9 cellular contexts compared by ENCODE assay signal in the genomic region with DNA sequence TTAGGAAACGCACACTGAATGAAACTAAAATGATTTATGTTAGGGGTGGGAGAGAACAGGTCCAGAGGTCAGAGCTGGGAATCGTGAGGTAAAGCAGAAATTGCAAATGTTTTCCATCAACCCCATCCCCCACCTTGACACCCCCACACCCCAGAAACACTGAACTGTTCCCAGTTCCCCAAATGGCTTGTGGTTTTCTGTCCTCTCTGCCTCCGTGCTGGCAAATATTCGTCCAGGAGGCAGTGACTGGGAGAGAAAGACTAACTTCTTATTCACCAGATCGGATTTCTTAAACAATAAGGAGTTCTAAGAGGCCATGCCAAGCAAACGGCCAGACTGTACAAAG. TPM values are rescaled to one million over a fixed set of nuclear protein-coding genes. Genes with fewer than 3 reads are reported as not detected.
A peak's percentile ranks its signal among the peaks of the same experiment; 100 is the strongest.
DNase-seq lines count a peak whose midpoint lies in the region; ATAC-seq and TF ChIP-seq lines count a peak whose summit lies in the region.
"Had no signal": no experiment of that assay in that cellular context is flagged by ENCODE, and none has a peak within 500 bp of the region (broad histone marks: within the 10 kb centered on the region; RNA-seq: fewer than 3 reads in every experiment).

No MANE protein-coding gene starts in this region.

- CTCF ChIA-PET in HEK293 (lab: Yijun Ruan, JAX): interaction anchor here (1.5 kb wide), 1 partner anchor 15 kb away, joined by 4 read pairs; no protein-coding TSS in a partner anchor

- no peaks in the 10 kb centered on the region for H3K9me3 Mint-ChIP-seq in activated T-helper 1 cell treated with anti-CD3 and anti-CD28 coated beads, Interleukin-12 subunit alpha, Interleukin-12 subunit beta, Interleukin-2, Interleukin-4 antibody, amounts not matched to agents 30 ng/mL and 10 ng/mL and 1 ng/mL, durations not matched to agents 14 hours and 24 hours and 36 hours

- peaks cover 7% of the 10 kb centered on the region for H3K36me3 Mint-ChIP-seq in activated T-helper 1 cell treated with anti-CD3 and anti-CD28 coated beads, Interleukin-12 subunit alpha, Interleukin-12 subunit beta, Interleukin-2, Interleukin-4 antibody, amounts not matched to agents 30 ng/mL and 10 ng/mL and 1 ng/mL, durations not matched to agents 14 hours and 24 hours and 36 hours (ENCODE audit: low read depth)

- H3K4me3 ChIP-seq in HEK293 (ENCODE audit: low read depth, low read length) (peak overlapping the region; percentile 69), iPS DF 6.9 (ENCODE audit: low read length) (peak overlapping the region; percentile 73; the same call in 1 of the 2 replicates), spleen (peak overlapping the region; percentile 72 to 89 (median 76))

- no peak for TF ChIP-seq POLR2A in spleen (IDR thresholded peaks at IDR 0.05)

- H3K36me3 ChIP-seq in HEK293 (ENCODE audit: control insufficient read depth in 2 of 2, insufficient read depth in 1 of 2, low read length in 2 of 2) (no peaks in the 10 kb centered on the region), iPS DF 6.9 (ENCODE audit: control insufficient read depth, insufficient read depth, low read length) (no peaks in the 10 kb centered on the region), spleen (peaks cover 0 to 24% (median 3%) of the 10 kb centered on the region in 6 donors)

- H3K27me3 ChIP-seq in iPS DF 6.9 (ENCODE audit: control insufficient read depth, insufficient read depth, low read length) (no peaks in the 10 kb centered on the region), spleen (replicated peaks in 1 of 7) (no peaks in the 10 kb centered on the region)

- peak overlapping the region; percentile 87 for H3K4me3 Mint-ChIP-seq in activated T-helper 1 cell treated with anti-CD3 and anti-CD28 coated beads, Interleukin-12 subunit alpha, Interleukin-12 subunit beta, Interleukin-2, Interleukin-4 antibody, amounts not matched to agents 30 ng/mL and 10 ng/mL and 1 ng/mL, durations not matched to agents 14 hours and 24 hours and 36 hours

- no peak for ATAC-seq in HG02973 (IDR thresholded peaks at IDR 0.05; ENCODE audit: unreplicated experiment)

- H3K27ac ChIP-seq in HEK293 (ENCODE audit: extremely low read depth, low read depth, low read length): peak overlapping the region; percentile 61; the same call in 1 of the 2 replicates
- no peak overlapping the region for H3K27ac ChIP-seq in iPS DF 6.9 (ENCODE audit: low read length)
- H3K27ac ChIP-seq in spleen: peak overlapping the region; percentile 76 to 93 (median 90)

- DNase-seq in activated T-helper 1 cell treated with anti-CD3 and anti-CD28 coated beads, Interleukin-12 subunit alpha, Interleukin-12 subunit beta, Interleukin-2, Interleukin-4 antibody, amounts not matched to agents 30 ng/mL and 10 ng/mL and 1 ng/mL, durations not matched to agents 14 hours and 24 hours and 36 hours (ENCODE audit: low spot score): no peak
- DNase-seq in iPS DF 6.9 (ENCODE audit: low read depth, low spot score) (no peak), spleen (no peak), SHP77 treated with DMSO at 0.1 percent for 48 hours (lab: John Stamatoyannopoulos, UW) (no peak), DMS 273 treated with DMSO at 0.1 percent for 48 hours (lab: John Stamatoyannopoulos, UW) (no peak), HT-29 (ENCODE audit: low spot score) (no peak)
- DNase-seq: cortex of kidney had no signal

- peak overlapping the region; percentile 73 for H3K27ac Mint-ChIP-seq in activated T-helper 1 cell treated with anti-CD3 and anti-CD28 coated beads, Interleukin-12 subunit alpha, Interleukin-12 subunit beta, Interleukin-2, Interleukin-4 antibody, amounts not matched to agents 30 ng/mL and 10 ng/mL and 1 ng/mL, durations not matched to agents 14 hours and 24 hours and 36 hours

- POLR2A ChIA-PET in HEK293 (lab: Yijun Ruan, JAX): interaction anchor here (1.0 to 1.2 kb wide), 3 partner anchors 9 to 20 kb away, joined by 3 to 4 read pairs (median 3); a partner anchor contains a TSS

- peaks cover 2% of the 10 kb centered on the region; the same call in 1 of the 2 replicates for H3K4me1 ChIP-seq in HEK293 (ENCODE audit: control insufficient read depth, insufficient read depth, low read length)
- H3K4me1 ChIP-seq in iPS DF 6.9 (ENCODE audit: control insufficient read depth, insufficient read depth, low read length): peaks cover 1% of the 10 kb centered on the region; the same call in 1 of the 2 replicates
- peaks cover 21 to 65% (median 47%) of the 10 kb centered on the region in 6 donors for H3K4me1 ChIP-seq in spleen

- H3K27me3 Mint-ChIP-seq in activated T-helper 1 cell treated with anti-CD3 and anti-CD28 coated beads, Interleukin-12 subunit alpha, Interleukin-12 subunit beta, Interleukin-2, Interleukin-4 antibody, amounts not matched to agents 30 ng/mL and 10 ng/mL and 1 ng/mL, durations not matched to agents 14 hours and 24 hours and 36 hours (ENCODE audit: insufficient read depth): no peaks in the 10 kb centered on the region

- H3K4me1 Mint-ChIP-seq in activated T-helper 1 cell treated with anti-CD3 and anti-CD28 coated beads, Interleukin-12 subunit alpha, Interleukin-12 subunit beta, Interleukin-2, Interleukin-4 antibody, amounts not matched to agents 30 ng/mL and 10 ng/mL and 1 ng/mL, durations not matched to agents 14 hours and 24 hours and 36 hours (ENCODE audit: low read depth): peaks cover 24% of the 10 kb centered on the region

- TF ChIP-seq CTCF in HEK293 (tag by site-specific recombination; IDR thresholded peaks at IDR 0.05): no peak
- no peak for TF ChIP-seq CTCF in spleen (IDR thresholded peaks at IDR 0.05 in 8 of 11, conservative IDR thresholded peaks at IDR 0.05 in 3 of 11)

- intact Hi-C loops in activated T-helper 1 cell treated with anti-CD3 and anti-CD28 coated beads, Interleukin-12 subunit alpha, Interleukin-12 subunit beta, Interleukin-2, Interleukin-4 antibody, amounts not matched to agents 30 ng/mL and 10 ng/mL and 1 ng/mL, durations not matched to agents 14 hours and 24 hours and 36 hours (cut with micrococcal nuclease): loop anchor here (1.0 to 2.0 kb wide), 4 partner anchors 8 to 42 kb away; no protein-coding TSS in a partner anchor
- intact Hi-C loops in spleen (cut with DNase I; ENCODE audit: low total_unique reads): no loop called here

- H3K9me3 ChIP-seq in HEK293 (ENCODE audit: control insufficient read depth, insufficient read depth, low read depth, low read length) (no peaks in the 10 kb centered on the region), iPS DF 6.9 (ENCODE audit: control insufficient read depth, insufficient read depth, low read length) (no peaks in the 10 kb centered on the region), spleen (peaks cover 0 to 4% (median 0%) of the 10 kb centered on the region in 8 donors)

- no CpG with 5 or more reads among the region's 6 CpGs for WGBS in iPS DF 6.9 (ENCODE audit: insufficient coverage, insufficient read length)
- 6 to 8% (median 7%) methylated on average over 6 of the region's 6 CpGs for WGBS in spleen, 5 donors

TF ChIP-seq in HEK293, 187 proteins besides CTCF, POLR2A, EP300 and RAD21 (continues in another document):
- TF ChIP-seq ZFP37 (tag by site-specific recombination; IDR thresholded peaks at IDR 0.05) (no peak), MZF1 (tag by site-specific recombination; IDR thresholded peaks at IDR 0.05; ENCODE audit: borderline replicate concordance) (no peak), KLF9 (tag by site-specific recombination; IDR thresholded peaks at IDR 0.05; ENCODE audit: low read depth) (no peak), ZFP41 (tag by site-specific recombination; IDR thresholded peaks at IDR 0.05; ENCODE audit: borderline replicate concordance) (no peak), ZSCAN23 (tag by site-specific recombination; IDR thresholded peaks at IDR 0.05) (no peak), ZEB2 (tag by site-specific recombination; IDR thresholded peaks at IDR 0.05) (no peak)
- TF ChIP-seq, protein P1, sequence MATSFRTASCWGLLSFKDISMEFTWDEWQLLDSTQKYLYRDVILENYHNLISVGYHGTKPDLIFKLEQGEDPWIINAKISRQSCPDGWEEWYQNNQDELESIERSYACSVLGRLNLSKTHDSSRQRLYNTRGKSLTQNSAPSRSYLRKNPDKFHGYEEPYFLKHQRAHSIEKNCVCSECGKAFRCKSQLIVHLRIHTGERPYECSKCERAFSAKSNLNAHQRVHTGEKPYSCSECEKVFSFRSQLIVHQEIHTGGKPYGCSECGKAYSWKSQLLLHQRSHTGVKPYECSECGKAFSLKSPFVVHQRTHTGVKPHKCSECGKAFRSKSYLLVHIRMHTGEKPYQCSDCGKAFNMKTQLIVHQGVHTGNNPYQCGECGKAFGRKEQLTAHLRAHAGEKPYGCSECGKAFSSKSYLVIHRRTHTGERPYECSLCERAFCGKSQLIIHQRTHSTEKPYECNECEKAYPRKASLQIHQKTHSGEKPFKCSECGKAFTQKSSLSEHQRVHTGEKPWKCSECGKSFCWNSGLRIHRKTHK (tag by site-specific recombination; IDR thresholded peaks at IDR 0.05): no peak

RNA-seq across cellular contexts. Expression of a gene that starts 0.7 kb away (rescaled TPM):
- total RNA-seq in activated T-helper 1 cell treated with anti-CD3 and anti-CD28 coated beads, Interleukin-12 subunit alpha, Interleukin-12 subunit beta, Interleukin-2, Interleukin-4 antibody, amounts not matched to agents 30 ng/mL and 10 ng/mL and 1 ng/mL, durations not matched to agents 14 hours and 24 hours and 36 hours: 1.3 and 2.5 TPM in 2 replicates
- total RNA-seq in spleen: 10 to 100 TPM; 70.8 to 96.2 (median 73.7) TPM
- polyA plus RNA-seq in spleen: 10 to 100 TPM; 36.7 to 61.0 (median 38.2) TPM
- total RNA-seq in HT-29 (2014; rRNA removed; shearing (Covaris generic)): 1.2 and 2.7 TPM in 2 replicates

RNA-seq across cellular contexts. Expression of a gene that starts 19.7 kb away (rescaled TPM):
- total RNA-seq in activated T-helper 1 cell treated with anti-CD3 and anti-CD28 coated beads, Interleukin-12 subunit alpha, Interleukin-12 subunit beta, Interleukin-2, Interleukin-4 antibody, amounts not matched to agents 30 ng/mL and 10 ng/mL and 1 ng/mL, durations not matched to agents 14 hours and 24 hours and 36 hours: 4.6 and 5.3 TPM in 2 replicates
- 10 to 100 TPM in 6 of 7 donors, 1 to 10 TPM in 1; 9.5 to 90.1 (median 21.1) TPM for total RNA-seq in spleen
- polyA plus RNA-seq in spleen: 10 to 100 TPM; 13.3 to 36.5 (median 15.7) TPM
- 67.2 and 68.3 TPM in 2 replicates for total RNA-seq in HT-29 (2014; rRNA removed; shearing (Covaris generic))

RNA-seq across cellular contexts. Expression of a gene that starts 41.9 kb away (rescaled TPM):
- total RNA-seq in activated T-helper 1 cell treated with anti-CD3 and anti-CD28 coated beads, Interleukin-12 subunit alpha, Interleukin-12 subunit beta, Interleukin-2, Interleukin-4 antibody, amounts not matched to agents 30 ng/mL and 10 ng/mL and 1 ng/mL, durations not matched to agents 14 hours and 24 hours and 36 hours: 23.1 and 25.6 TPM in 2 replicates
- total RNA-seq in spleen: 10 to 100 TPM; 22.7 to 28.3 (median 25.8) TPM
- 10 to 100 TPM; 25.9 to 33.6 (median 31.5) TPM for polyA plus RNA-seq in spleen
- total RNA-seq in HT-29 (2014; rRNA removed; shearing (Covaris generic)): 8.1 and 11.7 TPM in 2 replicates

RNA-seq across cellular contexts. Expression of a gene that starts 47.7 kb away (rescaled TPM):
- not detected in 2 replicates for total RNA-seq in activated T-helper 1 cell treated with anti-CD3 and anti-CD28 coated beads, Interleukin-12 subunit alpha, Interleukin-12 subunit beta, Interleukin-2, Interleukin-4 antibody, amounts not matched to agents 30 ng/mL and 10 ng/mL and 1 ng/mL, durations not matched to agents 14 hours and 24 hours and 36 hours
- not detected for total RNA-seq in spleen
- polyA plus RNA-seq in spleen: under 1 TPM in 1 of 3 donors, not detected in 2; 0.04 TPM
- not detected in 2 replicates for total RNA-seq in HT-29 (2014; rRNA removed; shearing (Covaris generic))

Comparison
In these comparisons a context has a peak if more than half of its experiments do, and no peak if none do; other contexts are left out.
1. RNA of a gene that starts 0.7 kb away (total RNA-seq): 70.8 to 96.2 TPM in spleen; 1.3 to 2.5 TPM in activated T-helper 1 cell treated with anti-CD3 and anti-CD28 coated beads, Interleukin-12 subunit alpha, Interleukin-12 subunit beta, Interleukin-2, Interleukin-4 antibody, amounts not matched to agents 30 ng/mL and 10 ng/mL and 1 ng/mL, durations not matched to agents 14 hours and 24 hours and 36 hours and 1.2 to 2.7 TPM in HT-29; every median in the first group is over 10 times any median in the second.
2. Peak in every context shown above with its lines, with median percentiles within 50 percentile points of each other: H3K4me3 ChIP-seq.